ENCODE assay signal across 9 cellular contexts in genomic region chr12:123390415-123391093, GRCh38. TPM values are rescaled to one million over a fixed set of nuclear protein-coding genes. Genes with fewer than 3 reads are reported as not detected.
A peak's percentile ranks its signal among the peaks of the same experiment; 100 is the strongest.
DNase-seq lines count a peak whose midpoint lies in the region; ATAC-seq and TF ChIP-seq lines count a peak whose summit lies in the region.
"Had no signal": no experiment of that assay in that cellular context is flagged by ENCODE, and none has a peak within 500 bp of the region (broad histone marks: within the 10 kb centered on the region; RNA-seq: fewer than 3 reads in every experiment).

No MANE protein-coding gene starts in this region.

- peak overlapping the region; percentile 82 for H3K4me3 Mint-ChIP-seq in central memory CD8-positive, alpha-beta T cell

- ATAC-seq in heart left ventricle (no peak), left cardiac atrium (no peak), HG03432 (IDR thresholded peaks at IDR 0.05; ENCODE audit: unreplicated experiment) (no peak), HG03460 (IDR thresholded peaks at IDR 0.05; ENCODE audit: unreplicated experiment) (no peak)
- ATAC-seq in central memory CD8-positive, alpha-beta T cell (replicated peaks; ENCODE audit: extremely low read depth, poor library complexity, severe bottlenecking): no peak

- H3K36me3 Mint-ChIP-seq in central memory CD8-positive, alpha-beta T cell (ENCODE audit: insufficient read depth): peaks cover 21% of the 10 kb centered on the region

- TF ChIP-seq POLR2A in heart left ventricle (IDR thresholded peaks at IDR 0.05) (no peak), uterus (IDR thresholded peaks at IDR 0.05) (no peak)

- H3K4me1 Mint-ChIP-seq in central memory CD8-positive, alpha-beta T cell: peaks cover 29% of the 10 kb centered on the region

- no peak for TF ChIP-seq CTCF in heart left ventricle (IDR thresholded peaks at IDR 0.05)
- TF ChIP-seq CTCF in uterus (IDR thresholded peaks at IDR 0.05): no peak

- H3K4me1 ChIP-seq in heart left ventricle: peaks cover 0 to 48% (median 34%) of the 10 kb centered on the region in 12 donors
- H3K4me1 ChIP-seq in mesodermal cell (ENCODE audit: control insufficient read depth, insufficient read depth, low read length, poor library complexity, severe bottlenecking): peaks cover 17% of the 10 kb centered on the region
- peaks cover 6 to 13% of the 10 kb centered on the region in 2 donors for H3K4me1 ChIP-seq in uterus

- peak overlapping the region; percentile 52 to 88 (median 66) for H3K4me3 ChIP-seq in heart left ventricle
- H3K4me3 ChIP-seq in mesodermal cell (ENCODE audit: extremely low read depth, insufficient read depth, low read length, poor library complexity, severe bottlenecking): peak overlapping the region; percentile 61
- H3K4me3 ChIP-seq in uterus: peak overlapping the region; percentile 47 to 61

- H3K27ac Mint-ChIP-seq in central memory CD8-positive, alpha-beta T cell (ENCODE audit: low read depth): peak overlapping the region; percentile 83

- H3K27me3 ChIP-seq in heart left ventricle (no peaks in the 10 kb centered on the region), uterus (no peaks in the 10 kb centered on the region)

- H3K36me3 ChIP-seq in heart left ventricle: peaks cover 0 to 52% (median 49%) of the 10 kb centered on the region in 9 donors
- H3K36me3 ChIP-seq in mesodermal cell (ENCODE audit: control insufficient read depth, insufficient read depth, low read length): peaks cover 54% of the 10 kb centered on the region
- no peaks in the 10 kb centered on the region for H3K36me3 ChIP-seq in uterus

- no peak for DNase-seq in heart left ventricle
- no peak for DNase-seq in left cardiac atrium
- no peak for DNase-seq in central memory CD8-positive, alpha-beta T cell (ENCODE audit: low spot score in 2 of 2)
- DNase-seq in uterus: no peak
- DNase-seq in NCI-H1436 treated with DMSO at 0.1 percent for 48 hours (lab: John Stamatoyannopoulos, UW): no peak
- DNase-seq: activated gamma-delta T cell had no signal

- H3K27ac ChIP-seq in heart left ventricle (peak overlapping the region; percentile 73 to 94 (median 88)), mesodermal cell (ENCODE audit: low read depth, low read length, severe bottlenecking) (no peak overlapping the region), uterus (peak overlapping the region; percentile 84 to 93)

- intact Hi-C loops in heart left ventricle (cut with DNase I): loop anchor here in 3 of 10 donors (5.0 kb wide), 4 partner anchors 72 to 192 kb away; partner anchors contain the start of genes RILPL1 (in 1 of the 3) and TMED2 (in 1 of the 3)
- intact Hi-C loops in left cardiac atrium (cut with DNase I): loop anchor here in 1 of 2 donors (5.0 kb wide), 1 partner anchor 33 kb away; no protein-coding TSS in a partner anchor
- intact Hi-C loops in uterus (cut with DNase I; ENCODE audit: low total_unique reads): no loop called here

- H3K9me3 ChIP-seq in heart left ventricle (no peaks in the 10 kb centered on the region), mesodermal cell (ENCODE audit: control insufficient read depth, low read length) (no peaks in the 10 kb centered on the region), uterus (no peaks in the 10 kb centered on the region)

- 20 to 29% (median 28%) methylated on average over 15 of the region's 15 CpGs for WGBS in heart left ventricle, 4 donors
- 81 to 83% methylated on average over 11 of the region's 15 CpGs for WGBS in mesodermal cell (ENCODE audit: insufficient coverage in 2 of 2), 2 experiments

- H3K9me3 Mint-ChIP-seq in central memory CD8-positive, alpha-beta T cell: no peaks in the 10 kb centered on the region

- no peaks in the 10 kb centered on the region for H3K27me3 Mint-ChIP-seq in central memory CD8-positive, alpha-beta T cell

RNA-seq across cellular contexts. Expression of gene KMT5A, which starts 6.6 kb away (rescaled TPM):
- 10 to 100 TPM; 26.8 to 37.7 (median 28.7) TPM for total RNA-seq in heart left ventricle
- polyA plus RNA-seq in heart left ventricle: 10 to 100 TPM; 14.3 to 30.6 TPM
- 10 to 100 TPM; 17.6 to 22.9 TPM for total RNA-seq in left cardiac atrium
- 42.8 TPM for polyA plus RNA-seq in mesodermal cell (2013, experiment 1 of 2)
- polyA plus RNA-seq in mesodermal cell (2013, experiment 2 of 2): 48.5 TPM
- 10 to 100 TPM; 20.9 to 71.5 (median 42.1) TPM for total RNA-seq in uterus

RNA-seq across cellular contexts. Expression of gene SBNO1, which starts 25.9 kb away (rescaled TPM):
- 10 to 100 TPM; 17.2 to 33.8 (median 27.9) TPM for total RNA-seq in heart left ventricle
- polyA plus RNA-seq in heart left ventricle: 10 to 100 TPM in 1 of 2 donors, 1 to 10 TPM in 1; 6.3 to 12.3 TPM
- 10 to 100 TPM; 25.9 to 26.1 TPM for total RNA-seq in left cardiac atrium
- 21.3 TPM for polyA plus RNA-seq in mesodermal cell (2013, experiment 1 of 2)
- 21.9 TPM for polyA plus RNA-seq in mesodermal cell (2013, experiment 2 of 2)
- total RNA-seq in uterus: 10 to 100 TPM; 16.8 to 40.5 (median 33.0) TPM

RNA-seq across cellular contexts. Expression of gene RILPL2, which starts 45.9 kb away (rescaled TPM):
- total RNA-seq in heart left ventricle: 1 to 10 TPM; 1.6 to 3.4 (median 2.1) TPM
- polyA plus RNA-seq in heart left ventricle: 1 to 10 TPM; 2.2 to 3.2 TPM
- 1 to 10 TPM; 3.1 to 3.7 TPM for total RNA-seq in left cardiac atrium
- polyA plus RNA-seq in mesodermal cell (2013, experiment 1 of 2): 2.2 TPM
- polyA plus RNA-seq in mesodermal cell (2013, experiment 2 of 2): 2.0 TPM
- total RNA-seq in uterus: 10 to 100 TPM in 1 of 4 donors, 1 to 10 TPM in 3; 4.0 to 10.1 (median 5.8) TPM
